9 cellular contexts compared by ENCODE assay signal in the genomic region with DNA sequence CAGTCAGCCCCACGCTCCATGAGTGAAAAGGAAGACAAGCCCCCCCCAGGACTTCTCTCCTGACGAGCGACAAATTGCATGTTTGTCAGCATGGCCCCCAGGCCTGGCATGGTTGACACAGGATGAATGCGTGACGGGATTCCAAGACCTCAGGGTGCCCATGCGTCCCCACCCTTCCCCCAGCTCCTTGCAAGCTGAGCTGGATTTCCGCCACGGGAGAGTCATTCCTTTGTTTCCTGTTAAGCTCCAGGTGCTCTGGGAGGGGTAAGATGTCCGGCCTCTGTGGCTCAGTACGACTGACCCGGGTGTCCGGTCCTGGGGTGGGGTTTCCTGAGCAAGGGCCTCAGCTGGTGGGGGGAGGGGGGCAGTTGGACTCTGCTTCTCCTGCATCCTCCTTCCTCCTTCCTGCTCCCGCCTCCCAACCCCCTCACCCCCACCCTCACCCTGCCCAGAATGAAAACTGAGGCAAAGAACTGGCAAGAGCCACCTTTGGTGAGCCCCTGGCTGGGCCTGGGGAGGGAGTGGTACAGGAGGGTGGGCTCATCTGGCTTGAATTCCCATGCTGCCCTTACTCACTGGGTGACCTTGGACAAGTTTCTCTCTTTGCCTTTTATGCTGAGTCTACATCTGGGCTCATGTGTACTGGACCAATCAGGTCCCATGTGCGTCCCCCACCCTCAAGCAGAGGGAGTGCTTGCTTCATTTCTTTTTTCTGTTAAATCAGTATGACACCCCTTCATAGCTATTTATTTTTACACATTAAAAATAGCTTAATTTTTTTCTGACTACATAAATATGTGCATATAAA. TPM values are rescaled to one million over a fixed set of nuclear protein-coding genes. Genes with fewer than 3 reads are reported as not detected.
DNase-seq lines count a peak whose midpoint lies in the region; ATAC-seq and TF ChIP-seq lines count a peak whose summit lies in the region.
"Had no signal": no experiment of that assay in that cellular context is flagged by ENCODE, and none has a peak within 500 bp of the region (broad histone marks: within the 10 kb centered on the region; RNA-seq: fewer than 3 reads in every experiment).

No MANE protein-coding gene starts in this region.

- no peaks in the 10 kb centered on the region for H3K9me3 Mint-ChIP-seq in activated CD8-positive, alpha-beta T cell treated with anti-CD3 and anti-CD28 coated beads for 36 hours

- no peaks in the 10 kb centered on the region for H3K27me3 ChIP-seq in subcutaneous abdominal adipose tissue (ENCODE audit: control insufficient read depth in 5 of 5, insufficient read depth in 4 of 5, low read length in 5 of 5)
- H3K27me3 ChIP-seq: SJSA1 had no signal

- intact Hi-C loops in activated CD8-positive, alpha-beta T cell treated with anti-CD3 and anti-CD28 coated beads for 36 hours (cut with micrococcal nuclease): loop anchor here (5.0 to 10.0 kb wide), 2 partner anchors 40 to 92 kb away; no protein-coding TSS in a partner anchor

- peak; percentile 85 for DNase-seq in HT-29 (ENCODE audit: low spot score)
- no peak for DNase-seq in astrocyte of the cerebellum (ENCODE audit: low read depth)
- peak; percentile 65 for DNase-seq in islet precursor cell
- no peak for DNase-seq in activated CD8-positive, alpha-beta T cell treated with anti-CD3 and anti-CD28 coated beads for 36 hours
- DNase-seq in stimulated activated CD4-positive, alpha-beta T cell treated with anti-CD3 and anti-CD28 coated beads, Interleukin-4, amount 100 ng/mL, for 24 hours: no peak

- TF ChIP-seq CTCF in astrocyte of the cerebellum (IDR thresholded peaks at IDR 0.05; ENCODE audit: low read depth, low read length, missing control alignments): no peak
- TF ChIP-seq CTCF in activated CD8-positive, alpha-beta T cell treated with anti-CD3 and anti-CD28 coated beads for 36 hours (IDR thresholded peaks at IDR 0.05): no peak

- ATAC-seq in activated CD8-positive, alpha-beta T cell treated with anti-CD3 and anti-CD28 coated beads for 36 hours: no peak
- ATAC-seq in HG02588 (IDR thresholded peaks at IDR 0.05; ENCODE audit: unreplicated experiment): no peak
- no peak for ATAC-seq in GM18909 (IDR thresholded peaks at IDR 0.05; ENCODE audit: poor library complexity, unreplicated experiment)

- peak overlapping the region; percentile 88 for H3K4me3 ChIP-seq in astrocyte of the cerebellum (ENCODE audit: low read depth, low read length)
- H3K4me3 ChIP-seq in subcutaneous abdominal adipose tissue (ENCODE audit: low read depth in 1 of 5, low read length in 5 of 5): peak overlapping the region; percentile 86 to 96 (median 89)
- H3K4me3 ChIP-seq: SJSA1 had no signal

- peaks cover 19 to 77% (median 74%) of the 10 kb centered on the region in 5 donors for H3K4me1 ChIP-seq in subcutaneous abdominal adipose tissue (ENCODE audit: control insufficient read depth in 5 of 5, insufficient read depth in 5 of 5, low read length in 5 of 5)

- peaks cover 9% of the 10 kb centered on the region for H3K27me3 Mint-ChIP-seq in activated CD8-positive, alpha-beta T cell treated with anti-CD3 and anti-CD28 coated beads for 36 hours

- H3K9ac ChIP-seq in subcutaneous abdominal adipose tissue (ENCODE audit: low read length in 5 of 5): peak overlapping the region; percentile 25 to 89 (median 82)

- H3K4me1 Mint-ChIP-seq in activated CD8-positive, alpha-beta T cell treated with anti-CD3 and anti-CD28 coated beads for 36 hours (ENCODE audit: low read depth): peaks cover 4% of the 10 kb centered on the region

- in situ Hi-C loops in astrocyte of the cerebellum (cut with HindIII; ENCODE audit: low sequenced_read_pairs): no loop called here

- no peaks in the 10 kb centered on the region for H3K36me3 Mint-ChIP-seq in activated CD8-positive, alpha-beta T cell treated with anti-CD3 and anti-CD28 coated beads for 36 hours (ENCODE audit: low read depth)

- no peaks in the 10 kb centered on the region for H3K9me3 ChIP-seq in subcutaneous abdominal adipose tissue (ENCODE audit: control insufficient read depth in 5 of 5, low read length in 5 of 5)
- H3K9me3 ChIP-seq: SJSA1 had no signal

- H3K4me3 Mint-ChIP-seq in activated CD8-positive, alpha-beta T cell treated with anti-CD3 and anti-CD28 coated beads for 36 hours: no peak overlapping the region

- POLR2A ChIA-PET in activated CD8-positive, alpha-beta T cell treated with anti-CD3 and anti-CD28 coated beads for 36 hours (lab: Charles Lee): interaction anchor here (1.0 to 1.5 kb wide), 4 partner anchors 12 to 55 kb away, joined by 3 to 7 read pairs (median 5); a partner anchor contains a TSS

- CTCF ChIA-PET in activated CD8-positive, alpha-beta T cell treated with anti-CD3 and anti-CD28 coated beads for 36 hours (lab: Charles Lee): interaction anchor here (1.0 to 13.6 kb wide), 20 partner anchors 10 to 206 kb away, joined by 3 to 265 read pairs (median 14); a partner anchor contains a TSS

- H3K27ac Mint-ChIP-seq in activated CD8-positive, alpha-beta T cell treated with anti-CD3 and anti-CD28 coated beads for 36 hours: no peak overlapping the region

- H3K27ac ChIP-seq in subcutaneous abdominal adipose tissue (ENCODE audit: low read depth, low read length): peak overlapping the region; percentile 96
- H3K27ac ChIP-seq: SJSA1 had no signal

- peaks cover 0 to 25% (median 24%) of the 10 kb centered on the region in 5 donors for H3K36me3 ChIP-seq in subcutaneous abdominal adipose tissue (ENCODE audit: control insufficient read depth in 5 of 5, insufficient read depth in 5 of 5, low read length in 5 of 5)

RNA-seq across cellular contexts. Expression of a gene that starts 2.5 kb away (rescaled TPM):
- total RNA-seq in HT-29 (2014; rRNA removed; shearing (Covaris generic)): 30.9 and 36.5 TPM in 2 replicates
- 1 to 10 TPM in 1 of 2 experiments, not detected in 1; 1.2 TPM for total RNA-seq in activated CD8-positive, alpha-beta T cell treated with anti-CD3 and anti-CD28 coated beads for 36 hours

RNA-seq across cellular contexts. Expression of a gene that starts 16.5 kb away (rescaled TPM):
- 28.8 and 30.2 TPM in 2 replicates for total RNA-seq in HT-29 (2014; rRNA removed; shearing (Covaris generic))
- total RNA-seq in activated CD8-positive, alpha-beta T cell treated with anti-CD3 and anti-CD28 coated beads for 36 hours: 10 to 100 TPM; 50.3 to 61.5 TPM

RNA-seq across cellular contexts. Expression of a gene that starts 37.4 kb away (rescaled TPM):
- 2.9 and 3.0 TPM in 2 replicates for total RNA-seq in HT-29 (2014; rRNA removed; shearing (Covaris generic))
- total RNA-seq in activated CD8-positive, alpha-beta T cell treated with anti-CD3 and anti-CD28 coated beads for 36 hours: 1 to 10 TPM in 1 of 2 experiments, under 1 TPM in 1; 0.65 to 1.4 TPM
- total RNA-seq: SJSA1 had no signal

RNA-seq across cellular contexts. Expression of a gene that starts 55.4 kb away (rescaled TPM):
- total RNA-seq in HT-29 (2014; rRNA removed; shearing (Covaris generic)): 24.8 and 27.5 TPM in 2 replicates
- 10 to 100 TPM; 55.2 to 63.8 TPM for total RNA-seq in activated CD8-positive, alpha-beta T cell treated with anti-CD3 and anti-CD28 coated beads for 36 hours

Comparison
In these comparisons a context has a peak if more than half of its experiments do, and no peak if none do; other contexts are left out.
1. DNase-seq: peak in HT-29 (single experiment) and islet precursor cell (single experiment); none in astrocyte of the cerebellum (single experiment), activated CD8-positive, alpha-beta T cell treated with anti-CD3 and anti-CD28 coated beads for 36 hours (single experiment) and stimulated activated CD4-positive, alpha-beta T cell treated with anti-CD3 and anti-CD28 coated beads, Interleukin-4, amount 100 ng/mL, for 24 hours (single experiment).
2. RNA of a gene that starts 2.5 kb away (total RNA-seq): 30.9 to 36.5 TPM in HT-29; 1.2 TPM in activated CD8-positive, alpha-beta T cell treated with anti-CD3 and anti-CD28 coated beads for 36 hours; every median in the first group is over 10 times any median in the second.